ENCODE assay signal across 31 cellular contexts in the genomic region with DNA sequence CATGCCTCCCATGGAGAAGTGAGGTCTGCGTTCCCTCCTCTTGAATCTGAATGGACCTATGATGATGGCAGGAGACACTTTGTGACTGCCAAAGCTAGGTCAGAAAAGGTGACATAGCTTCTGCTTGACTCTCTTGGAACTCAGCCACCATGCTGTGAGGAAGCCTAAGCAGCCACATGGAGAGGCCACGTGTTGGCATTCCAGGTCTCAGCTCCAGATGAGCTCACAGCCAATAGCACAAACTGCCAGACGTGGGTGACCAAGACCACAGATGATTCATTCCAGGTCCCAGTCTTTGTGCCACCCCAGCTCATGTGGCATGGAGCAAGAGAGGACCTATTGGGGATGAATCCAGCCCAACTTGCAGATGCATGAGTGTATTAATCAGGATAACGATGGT. TPM values are rescaled to one million over a fixed set of nuclear protein-coding genes. Genes with fewer than 3 reads are reported as not detected.
DNase-seq lines count a peak whose midpoint lies in the region; ATAC-seq, FAIRE-seq and TF ChIP-seq lines count a peak whose summit lies in the region.
"Had no signal": no experiment of that assay in that cellular context is flagged by ENCODE, and none has a peak within 500 bp of the region (broad histone marks: within the 10 kb centered on the region; RNA-seq: fewer than 3 reads in every experiment).

No MANE protein-coding gene starts in this region.

- BruUV-seq in HepG2 (replicated peaks; lab: Mats Ljungman, UMichigan), result no TSS peak

- H2AFZ ChIP-seq in HepG2 (ENCODE audit: low read length), result no peak overlapping the region

- in situ Hi-C loops in HepG2 (cut with HindIII; ENCODE audit: extremely low pct_ligation_motif_present, low pct_unique_long_range_greater_than_20kb), result loop anchor here (25.0 kb wide), 1 partner anchor 515 kb away; no protein-coding TSS in a partner anchor

- TF ChIP-seq EP300 in HepG2 (IDR thresholded peaks at IDR 0.05; ENCODE audit: low read depth in 2 of 2, low read length in 2 of 2) (no peak), HepG2 (CRISPR knock-in tag; IDR thresholded peaks at IDR 0.05; ENCODE audit: borderline replicate concordance) (no peak)

- H3K9ac ChIP-seq in HepG2 (ENCODE audit: insufficient read depth, low read depth, low read length), result no peak overlapping the region
- H3K9ac ChIP-seq: SK-N-SH had no signal

- TF ChIP-seq POLR2A in HepG2 (IDR thresholded peaks at IDR 0.05; ENCODE audit: insufficient read depth in 1 of 2, low read depth in 2 of 2, low read length in 2 of 2), result no peak
- no peak for TF ChIP-seq POLR2A in right lobe of liver (IDR thresholded peaks at IDR 0.05)

- no peak for FAIRE-seq in HepG2 (lab: Jason Lieb, UNC)
- no peak for FAIRE-seq in urothelium cell line (lab: Jason Lieb, UNC)
- FAIRE-seq: GM18507, keratinocyte had no signal

- no peak for TF ChIP-seq RAD21 in HepG2 (CRISPR knock-in tag; IDR thresholded peaks at IDR 0.05)

- ATAC-seq in HepG2 (no peak), right lobe of liver (no peak), GM18868 (IDR thresholded peaks at IDR 0.05; ENCODE audit: unreplicated experiment) (no peak)
- ATAC-seq: right cardiac atrium; stimulated activated naive CD8-positive, alpha-beta T cell treated with anti-CD3 and anti-CD28 coated beads, Interleukin-15, amount 100 ng/mL, for 72 hours had no signal

- intact Hi-C loops in HepG2 (cut with micrococcal nuclease; ENCODE audit: unreplicated experiment), result no loop called here
- intact Hi-C loops in right lobe of liver (cut with DNase I), result no loop called here

- H3K27me3 ChIP-seq in HepG2 (ENCODE audit: control insufficient read depth in 1 of 2, insufficient read depth in 2 of 2, low read length in 2 of 2) (no peaks in the 10 kb centered on the region; a peak in 2 of 5 replicates), right lobe of liver (no peaks in the 10 kb centered on the region)
- H3K27me3 ChIP-seq: colonic mucosa, spleen had no signal

- no peak overlapping the region for H3K4me2 ChIP-seq in HepG2 (ENCODE audit: low read depth, low read length)
- H3K4me2 ChIP-seq: SK-N-SH had no signal

- H4K20me1 ChIP-seq in HepG2 (ENCODE audit: insufficient read depth, low read length), result no peaks in the 10 kb centered on the region

- H3K4me1 ChIP-seq in HepG2 (ENCODE audit: insufficient read depth, low read length) (peaks cover 6% of the 10 kb centered on the region; the same call in 1 of the 2 replicates), right lobe of liver (peaks cover 0 to 11% (median 0%) of the 10 kb centered on the region in 4 donors)
- H3K4me1 ChIP-seq: colonic mucosa, spleen had no signal

- H3K79me2 ChIP-seq in HepG2 (ENCODE audit: insufficient read depth, low read length), result no peaks in the 10 kb centered on the region

- H3K4me3 ChIP-seq in HepG2 (replicated peaks in 1 of 3; ENCODE audit: insufficient read depth in 1 of 3, low read depth in 2 of 3, low read length in 3 of 3) (no peak overlapping the region), right lobe of liver (no peak overlapping the region), choroid plexus epithelial cell (ENCODE audit: low read depth, low read length) (no peak overlapping the region)
- H3K4me3 ChIP-seq: colonic mucosa, spleen, thoracic aorta had no signal

- DNase-seq in HepG2 (ENCODE audit: low spot score), result no peak
- DNase-seq in right lobe of liver, result no peak
- DNase-seq in NCI-H446 treated with DMSO at 0.1 percent for 48 hours (lab: John Stamatoyannopoulos, UW), result peak; percentile 35
- peak; percentile 53 for DNase-seq in choroid plexus epithelial cell (ENCODE audit: low read depth)
- peak; percentile 31 for DNase-seq in urothelium cell line (ENCODE audit: low spot score)
- no peak for DNase-seq in AG08395 (ENCODE audit: low spot score)
- DNase-seq in stimulated activated CD4-positive, alpha-beta T cell treated with anti-CD3 and anti-CD28 coated beads, Interleukin-12 subunit alpha, Interleukin-12 subunit beta, amount 100 ng/mL, for 4 hours, result no peak
- DNase-seq: activated CD4-positive, CD25-positive, alpha-beta regulatory T cell; activated naive CD4-positive, alpha-beta T cell treated with anti-CD3 and anti-CD28 coated beads for 36 hours; activated T-cell treated with anti-CD3 and anti-CD28 coated beads, Interleukin-2, amount 50 U/mL, for 48 hours; CD4-positive, CD25-positive, alpha-beta regulatory T cell; colonic mucosa; DMS79 treated with DMSO at 0.1 percent for 48 hours; effector memory CD4-positive, alpha-beta T cell; H7; NCI-H1092; NCI-H1694 treated with DMSO at 0.1 percent for 48 hours; NCI-H510A; posterior cingulate gyrus; right cardiac atrium; SK-N-SH; spleen; stimulated activated CD4-positive, alpha-beta T cell treated with anti-CD3 and anti-CD28 coated beads, Interleukin-2, amount 100 ng/mL, for 48 hours; stimulated activated naive CD8-positive, alpha-beta T cell treated with anti-CD3 and anti-CD28 coated beads, Interleukin-15, amount 100 ng/mL, for 72 hours had no signal

- H3K36me3 ChIP-seq in HepG2 (replicated peaks in 1 of 2; ENCODE audit: control insufficient read depth in 1 of 2, insufficient read depth in 2 of 2, low read length in 2 of 2), result no peaks in the 10 kb centered on the region
- H3K36me3 ChIP-seq in right lobe of liver, result no peaks in the 10 kb centered on the region
- H3K36me3 ChIP-seq: colonic mucosa, spleen, thoracic aorta had no signal

- TF ChIP-seq CTCF in HepG2 (CRISPR knock-in tag; IDR thresholded peaks at IDR 0.05), result no peak
- no peak for TF ChIP-seq CTCF in right lobe of liver (IDR thresholded peaks at IDR 0.05)
- TF ChIP-seq CTCF in choroid plexus epithelial cell (conservative IDR thresholded peaks at IDR 0.05; ENCODE audit: low read depth, low read length), result no peak

- WGBS in HepG2 (ENCODE audit: low lambda C conversion rate), result 91% methylated on average over 1 of the region's 4 CpGs
- 72% methylated on average over 3 of the region's 4 CpGs for WGBS in right lobe of liver (ENCODE audit: insufficient coverage, low coverage, low lambda C conversion rate, missing lambda C conversion rate)

- H3K27ac ChIP-seq in HepG2 (ENCODE audit: extremely low read length, insufficient read depth, low read length), result no peak overlapping the region
- no peak overlapping the region for H3K27ac ChIP-seq in right lobe of liver
- H3K27ac ChIP-seq: 22Rv1, colonic mucosa, epithelial cell of prostate, HL-60, spleen, thoracic aorta had no signal

- POLR2A ChIA-PET in HepG2 (lab: Yijun Ruan, JAX), result no interaction called here

- H3K9me3 ChIP-seq in HepG2 (ENCODE audit: low read length), result no peaks in the 10 kb centered on the region
- no peaks in the 10 kb centered on the region for H3K9me3 ChIP-seq in right lobe of liver
- H3K9me3 ChIP-seq: colonic mucosa, SK-N-SH, spleen, thoracic aorta had no signal

- CTCF ChIA-PET in HepG2 (lab: Yijun Ruan, JAX; ENCODE audit: low intra/inter-chr PET ratio, low total read pairs), result no interaction called here

TF ChIP-seq in HepG2, 621 proteins besides CTCF, POLR2A, EP300 and RAD21:
- TF ChIP-seq GATAD1 (CRISPR knock-in tag; IDR thresholded peaks at IDR 0.05) (no peak), SUZ12 (IDR thresholded peaks at IDR 0.05; ENCODE audit: low read depth, low read length) (no peak)
- TF ChIP-seq, protein P1, sequence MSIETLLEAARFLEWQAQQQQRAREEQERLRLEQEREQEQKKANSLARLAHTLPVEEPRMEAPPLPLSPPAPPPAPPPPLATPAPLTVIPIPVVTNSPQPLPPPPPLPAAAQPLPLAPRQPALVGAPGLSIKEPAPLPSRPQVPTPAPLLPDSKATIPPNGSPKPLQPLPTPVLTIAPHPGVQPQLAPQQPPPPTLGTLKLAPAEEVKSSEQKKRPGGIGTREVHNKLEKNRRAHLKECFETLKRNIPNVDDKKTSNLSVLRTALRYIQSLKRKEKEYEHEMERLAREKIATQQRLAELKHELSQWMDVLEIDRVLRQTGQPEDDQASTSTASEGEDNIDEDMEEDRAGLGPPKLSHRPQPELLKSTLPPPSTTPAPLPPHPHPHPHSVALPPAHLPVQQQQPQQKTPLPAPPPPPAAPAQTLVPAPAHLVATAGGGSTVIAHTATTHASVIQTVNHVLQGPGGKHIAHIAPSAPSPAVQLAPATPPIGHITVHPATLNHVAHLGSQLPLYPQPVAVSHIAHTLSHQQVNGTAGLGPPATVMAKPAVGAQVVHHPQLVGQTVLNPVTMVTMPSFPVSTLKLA (IDR thresholded peaks at IDR 0.05), result 0 out of 2 replicates have a peak, but pooled peaks have one; percentile 6

RNA-seq across cellular contexts. Expression of a gene that starts 8.7 kb away (rescaled TPM):
- total RNA-seq in HepG2 (2016; rRNA removed; fragmentation: Illumina TruSeq; extraction: Trizol), result 1.6 and 1.9 TPM in 2 replicates
- 0.88 and 1.9 TPM in 2 replicates for total RNA-seq in HepG2 (2016; cell fraction: cytosol; rRNA removed; fragmentation: Illumina TruSeq; extraction: Trizol; ENCODE audit: low read depth)
- total RNA-seq in HepG2 (2016; cell fraction: insoluble cytoplasmic fraction; rRNA removed; fragmentation: Illumina TruSeq; extraction: Trizol), result 1.3 and 1.8 TPM in 2 replicates
- total RNA-seq in HepG2 (2016; cell fraction: membrane; rRNA removed; fragmentation: Illumina TruSeq; extraction: Trizol), result 2.3 and 2.4 TPM in 2 replicates
- 0.56 and 0.93 TPM in 2 replicates for total RNA-seq in HepG2 (2016; cell fraction: nucleus; rRNA removed; fragmentation: Illumina TruSeq; extraction: Trizol)
- polyA plus RNA-seq in HepG2 (2011; rRNA removed), result 1.7 and 2.3 TPM in 2 replicates
- polyA plus RNA-seq in HepG2 (2011; cell fraction: cytosol; rRNA removed), result 1.2 and 1.3 TPM in 2 replicates
- 0.69 and 0.97 TPM in 2 replicates for polyA plus RNA-seq in HepG2 (2011; cell fraction: nucleus; rRNA removed)
- polyA plus RNA-seq in HepG2 (2012), result 2.7 and 6.4 TPM in 2 replicates
- 1.9 and 2.4 TPM in 2 replicates for polyA plus RNA-seq in HepG2 (2016; cell fraction: cytosol; fragmentation: Illumina TruSeq; extraction: Trizol; ENCODE audit: low read depth)
- polyA plus RNA-seq in HepG2 (2016; cell fraction: insoluble cytoplasmic fraction; fragmentation: Illumina TruSeq; extraction: Trizol; ENCODE audit: low read depth), result 1.7 and 2.2 TPM in 2 replicates
- polyA plus RNA-seq in HepG2 (2016; cell fraction: membrane; fragmentation: Illumina TruSeq; extraction: Trizol; ENCODE audit: low read depth), result 2.2 and 3.9 TPM in 2 replicates
- 0.39 and 0.98 TPM in 2 replicates for polyA plus RNA-seq in HepG2 (2016; cell fraction: nucleus; fragmentation: Illumina TruSeq; extraction: Trizol; ENCODE audit: insufficient read depth, low read depth)
- 0.33 and 0.34 TPM in 2 replicates for polyA minus RNA-seq in HepG2 (2011; rRNA and poly(A)+ RNA removed; ENCODE audit: low replicate concordance)
- 0.18 and 0.40 TPM in 2 replicates for polyA minus RNA-seq in HepG2 (2011; cell fraction: cytosol; rRNA and poly(A)+ RNA removed)
- polyA minus RNA-seq in HepG2 (2011; cell fraction: nucleus; rRNA and poly(A)+ RNA removed), result 1.8 and 2.5 TPM in 2 replicates
- 1 to 10 TPM; 4.7 to 9.0 (median 5.9) TPM for total RNA-seq in right lobe of liver

Comparison
In these comparisons a context has a peak if more than half of its experiments do, and no peak if none do; other contexts are left out.
1. DNase-seq: peak in NCI-H446 treated with DMSO at 0.1 percent for 48 hours (single experiment), choroid plexus epithelial cell (single experiment) and urothelium cell line (single experiment); none in HepG2 (single experiment), right lobe of liver (0 of 3), AG08395 (single experiment) and stimulated activated CD4-positive, alpha-beta T cell treated with anti-CD3 and anti-CD28 coated beads, Interleukin-12 subunit alpha, Interleukin-12 subunit beta, amount 100 ng/mL, for 4 hours (single experiment).